ENCODE assay signal across 2 cellular contexts in the genomic region with DNA sequence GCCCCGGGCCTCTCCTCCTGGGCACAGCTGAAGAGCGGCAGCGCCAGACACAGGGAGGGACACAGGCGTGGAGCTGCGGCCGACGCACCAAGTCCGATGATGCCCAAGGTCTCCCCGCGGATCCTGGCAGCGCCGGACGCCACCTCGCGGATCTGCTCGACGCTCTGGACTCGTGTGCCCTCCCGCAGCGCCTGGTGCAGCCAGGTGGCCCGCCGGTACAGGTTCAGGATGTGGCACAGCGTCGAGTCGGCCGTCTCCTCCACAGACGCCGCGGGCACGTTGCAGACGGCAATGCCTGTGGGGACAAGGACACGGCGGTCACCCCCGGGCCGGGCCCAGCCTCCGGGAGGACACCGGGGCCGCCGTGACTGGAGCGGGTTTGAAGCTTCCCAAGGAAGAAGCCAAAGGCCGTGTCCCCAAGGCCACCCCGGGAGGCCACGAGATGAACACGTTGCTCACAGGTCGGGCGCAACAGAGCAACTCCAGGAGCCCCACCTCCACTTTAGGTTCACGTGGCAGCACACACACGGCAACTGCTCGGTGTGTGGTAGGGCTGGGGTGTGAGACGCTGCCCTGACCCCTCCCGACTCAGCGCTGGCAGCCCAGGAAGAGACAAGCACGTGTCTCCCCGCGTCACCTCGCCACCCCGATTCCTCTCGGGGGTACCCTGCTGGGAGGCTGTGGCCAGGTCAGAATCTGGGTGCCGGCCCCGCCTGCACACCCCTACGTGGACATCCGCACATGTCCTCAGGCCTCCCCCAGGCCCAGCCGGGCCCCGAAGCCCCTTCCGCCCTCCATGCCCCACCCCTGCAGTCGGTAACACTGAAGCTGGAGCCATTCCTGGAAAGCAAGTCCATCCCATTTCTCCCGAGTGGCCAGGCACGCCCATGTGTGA.
TF ChIP-seq lines count a peak whose summit lies in the region.

No MANE protein-coding gene starts in this region.

TF ChIP-seq in IMR-90, 13 proteins besides CTCF, POLR2A, EP300 and RAD21:
- TF ChIP-seq CEBPB (IDR thresholded peaks at IDR 0.05; ENCODE audit: low read depth, low read length) (no peak), RCOR1 (IDR thresholded peaks at IDR 0.05; ENCODE audit: insufficient replicate concordance, low read length) (no peak), MAZ (IDR thresholded peaks at IDR 0.05; ENCODE audit: borderline replicate concordance, low read depth, low read length) (no peak), MAFK (IDR thresholded peaks at IDR 0.05; ENCODE audit: low read depth, low read length) (no peak), FOS (IDR thresholded peaks at IDR 0.05; ENCODE audit: low read depth, low read length) (no peak), RFX5 (IDR thresholded peaks at IDR 0.05; ENCODE audit: low read depth, low read length) (no peak), SMC3 (IDR thresholded peaks at IDR 0.05; ENCODE audit: low read depth, low read length) (no peak), BHLHE40 (IDR thresholded peaks at IDR 0.05; ENCODE audit: low read depth, low read length) (no peak)
- TF ChIP-seq, protein P1, sequence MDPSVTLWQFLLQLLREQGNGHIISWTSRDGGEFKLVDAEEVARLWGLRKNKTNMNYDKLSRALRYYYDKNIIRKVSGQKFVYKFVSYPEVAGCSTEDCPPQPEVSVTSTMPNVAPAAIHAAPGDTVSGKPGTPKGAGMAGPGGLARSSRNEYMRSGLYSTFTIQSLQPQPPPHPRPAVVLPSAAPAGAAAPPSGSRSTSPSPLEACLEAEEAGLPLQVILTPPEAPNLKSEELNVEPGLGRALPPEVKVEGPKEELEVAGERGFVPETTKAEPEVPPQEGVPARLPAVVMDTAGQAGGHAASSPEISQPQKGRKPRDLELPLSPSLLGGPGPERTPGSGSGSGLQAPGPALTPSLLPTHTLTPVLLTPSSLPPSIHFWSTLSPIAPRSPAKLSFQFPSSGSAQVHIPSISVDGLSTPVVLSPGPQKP (IDR thresholded peaks at IDR 0.05; ENCODE audit: borderline replicate concordance, low read depth, low read length): no peak
- TF ChIP-seq, protein P2, sequence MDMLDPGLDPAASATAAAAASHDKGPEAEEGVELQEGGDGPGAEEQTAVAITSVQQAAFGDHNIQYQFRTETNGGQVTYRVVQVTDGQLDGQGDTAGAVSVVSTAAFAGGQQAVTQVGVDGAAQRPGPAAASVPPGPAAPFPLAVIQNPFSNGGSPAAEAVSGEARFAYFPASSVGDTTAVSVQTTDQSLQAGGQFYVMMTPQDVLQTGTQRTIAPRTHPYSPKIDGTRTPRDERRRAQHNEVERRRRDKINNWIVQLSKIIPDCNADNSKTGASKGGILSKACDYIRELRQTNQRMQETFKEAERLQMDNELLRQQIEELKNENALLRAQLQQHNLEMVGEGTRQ (IDR thresholded peaks at IDR 0.05; ENCODE audit: low read depth, low read length): no peak

TF ChIP-seq in WTC11, 78 proteins besides CTCF, POLR2A, EP300 and RAD21:
- TF ChIP-seq, protein P3, sequence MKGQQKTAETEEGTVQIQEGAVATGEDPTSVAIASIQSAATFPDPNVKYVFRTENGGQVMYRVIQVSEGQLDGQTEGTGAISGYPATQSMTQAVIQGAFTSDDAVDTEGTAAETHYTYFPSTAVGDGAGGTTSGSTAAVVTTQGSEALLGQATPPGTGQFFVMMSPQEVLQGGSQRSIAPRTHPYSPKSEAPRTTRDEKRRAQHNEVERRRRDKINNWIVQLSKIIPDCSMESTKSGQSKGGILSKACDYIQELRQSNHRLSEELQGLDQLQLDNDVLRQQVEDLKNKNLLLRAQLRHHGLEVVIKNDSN (CRISPR knock-in tag; IDR thresholded peaks at IDR 0.05): no peak
- TF ChIP-seq, protein P4, sequence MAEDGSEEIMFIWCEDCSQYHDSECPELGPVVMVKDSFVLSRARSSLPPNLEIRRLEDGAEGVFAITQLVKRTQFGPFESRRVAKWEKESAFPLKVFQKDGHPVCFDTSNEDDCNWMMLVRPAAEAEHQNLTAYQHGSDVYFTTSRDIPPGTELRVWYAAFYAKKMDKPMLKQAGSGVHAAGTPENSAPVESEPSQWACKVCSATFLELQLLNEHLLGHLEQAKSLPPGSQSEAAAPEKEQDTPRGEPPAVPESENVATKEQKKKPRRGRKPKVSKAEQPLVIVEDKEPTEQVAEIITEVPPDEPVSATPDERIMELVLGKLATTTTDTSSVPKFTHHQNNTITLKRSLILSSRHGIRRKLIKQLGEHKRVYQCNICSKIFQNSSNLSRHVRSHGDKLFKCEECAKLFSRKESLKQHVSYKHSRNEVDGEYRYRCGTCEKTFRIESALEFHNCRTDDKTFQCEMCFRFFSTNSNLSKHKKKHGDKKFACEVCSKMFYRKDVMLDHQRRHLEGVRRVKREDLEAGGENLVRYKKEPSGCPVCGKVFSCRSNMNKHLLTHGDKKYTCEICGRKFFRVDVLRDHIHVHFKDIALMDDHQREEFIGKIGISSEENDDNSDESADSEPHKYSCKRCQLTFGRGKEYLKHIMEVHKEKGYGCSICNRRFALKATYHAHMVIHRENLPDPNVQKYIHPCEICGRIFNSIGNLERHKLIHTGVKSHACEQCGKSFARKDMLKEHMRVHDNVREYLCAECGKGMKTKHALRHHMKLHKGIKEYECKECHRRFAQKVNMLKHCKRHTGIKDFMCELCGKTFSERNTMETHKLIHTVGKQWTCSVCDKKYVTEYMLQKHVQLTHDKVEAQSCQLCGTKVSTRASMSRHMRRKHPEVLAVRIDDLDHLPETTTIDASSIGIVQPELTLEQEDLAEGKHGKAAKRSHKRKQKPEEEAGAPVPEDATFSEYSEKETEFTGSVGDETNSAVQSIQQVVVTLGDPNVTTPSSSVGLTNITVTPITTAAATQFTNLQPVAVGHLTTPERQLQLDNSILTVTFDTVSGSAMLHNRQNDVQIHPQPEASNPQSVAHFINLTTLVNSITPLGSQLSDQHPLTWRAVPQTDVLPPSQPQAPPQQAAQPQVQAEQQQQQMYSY (CRISPR knock-in tag; IDR thresholded peaks at IDR 0.05): peak; percentile 58; the same call in 1 of the 2 replicates
- TF ChIP-seq JUN (CRISPR knock-in tag; IDR thresholded peaks at IDR 0.05): 0 out of 2 replicates have a peak, but pooled peaks have one; percentile 44
